Comparison of ENCODE assay signal across 21 cellular contexts in genomic region chr15:77468896-77469295, GRCh38. TPM values are rescaled to one million over a fixed set of nuclear protein-coding genes. Genes with fewer than 3 reads are reported as not detected.
DNase-seq lines count a peak whose midpoint lies in the region; ATAC-seq, FAIRE-seq and TF ChIP-seq lines count a peak whose summit lies in the region.
"Had no signal": no experiment of that assay in that cellular context is flagged by ENCODE, and none has a peak within 500 bp of the region (broad histone marks: within the 10 kb centered on the region; RNA-seq: fewer than 3 reads in every experiment).

No MANE protein-coding gene starts in this region.

- H3K27me3 Mint-ChIP-seq in Calu3 (ENCODE audit: unreplicated experiment) (no peaks in the 10 kb centered on the region), GM23338 (ENCODE audit: insufficient read depth, low read depth, poor library complexity) (no peaks in the 10 kb centered on the region), glutamatergic neuron (ENCODE audit: unreplicated experiment) (peaks cover 4% of the 10 kb centered on the region)
- H3K27me3 Mint-ChIP-seq: B cell, IgD-negative memory B cell had no signal

- H3K4me1 ChIP-seq in GM23338 (ENCODE audit: insufficient read depth), result peaks cover 29% of the 10 kb centered on the region
- H3K4me1 ChIP-seq in K562 (replicated peaks in 1 of 2; ENCODE audit: control insufficient read depth in 2 of 2, insufficient read depth in 2 of 2, low read length in 2 of 2), result no peaks in the 10 kb centered on the region
- H3K4me1 ChIP-seq: BLaER1 treated with 17β-estradiol and CSF1 and Interleukin-3, amounts not matched to agents 10 nM and 100 nM had no signal

- peak overlapping the region; percentile 52 for H3K4me2 ChIP-seq in GM23338
- no peak overlapping the region for H3K4me2 ChIP-seq in K562 (ENCODE audit: insufficient read depth, low read length)
- H3K4me2 ChIP-seq: BLaER1 treated with 17β-estradiol and CSF1 and Interleukin-3, amounts not matched to agents 10 nM and 100 nM had no signal

- peaks cover 52% of the 10 kb centered on the region for H3K36me3 Mint-ChIP-seq in Calu3 (ENCODE audit: insufficient read depth, unreplicated experiment)
- H3K36me3 Mint-ChIP-seq in GM23338 (ENCODE audit: low read depth), result peaks cover 32% of the 10 kb centered on the region; the same call in 2 of the 3 replicates
- H3K36me3 Mint-ChIP-seq in glutamatergic neuron (ENCODE audit: unreplicated experiment), result no peaks in the 10 kb centered on the region

- no TSS peak for BruUV-seq in Calu3 (replicated peaks; lab: Mats Ljungman, UMichigan)
- BruUV-seq in K562 (replicated peaks; lab: Mats Ljungman, UMichigan), result no TSS peak

- H3K4me3 ChIP-seq in GM23338 (no peak overlapping the region), K562 (no peak overlapping the region)
- H3K4me3 ChIP-seq: BLaER1 treated with 17β-estradiol and CSF1 and Interleukin-3, amounts not matched to agents 10 nM and 100 nM; GM12878 had no signal

- CTCF ChIA-PET in Calu3 (lab: Charles Lee), result no interaction called here
- CTCF ChIA-PET in K562 (lab: Yijun Ruan, JAX; ENCODE audit: low intra/inter-chr PET ratio), result interaction anchor here (0.6 kb wide), 1 partner anchor 55 kb away, joined by 5 read pairs; no protein-coding TSS in a partner anchor

- 67% methylated on average over 3 of the region's 3 CpGs for WGBS in K562 (ENCODE audit: insufficient coverage, low coverage, missing lambda C conversion rate)

- 0 out of 2 replicates have a peak, but pooled peaks cover 5% of the 10 kb centered on the region for H3F3A ChIP-seq in GM23338 (replicated peaks; ENCODE audit: low read depth)

- no peak for TF ChIP-seq RAD21 in K562 (CRISPR knock-in tag; conservative IDR thresholded peaks at IDR 0.05 in 1 of 2, IDR thresholded peaks at IDR 0.05 in 1 of 2)

- no peaks in the 10 kb centered on the region for H3K9me3 Mint-ChIP-seq in Calu3 (ENCODE audit: low read depth, unreplicated experiment)
- no peaks in the 10 kb centered on the region; the same call in 2 of the 3 replicates for H3K9me3 Mint-ChIP-seq in GM23338
- H3K9me3 Mint-ChIP-seq in glutamatergic neuron (ENCODE audit: unreplicated experiment), result no peaks in the 10 kb centered on the region
- H3K9me3 Mint-ChIP-seq: CD8-positive, alpha-beta T cell; HFFc6; IgD-negative memory B cell had no signal

- no peaks in the 10 kb centered on the region for H4K20me1 ChIP-seq in GM23338 (replicated peaks; ENCODE audit: insufficient read depth)
- no peaks in the 10 kb centered on the region for H4K20me1 ChIP-seq in K562 (replicated peaks; ENCODE audit: control insufficient read depth, insufficient read depth, low read length)

- H3K9ac ChIP-seq in K562 (ENCODE audit: insufficient read depth in 1 of 2, low read depth in 2 of 2, low read length in 2 of 2), result no peak overlapping the region
- H3K9ac ChIP-seq: BLaER1 treated with 17β-estradiol and CSF1 and Interleukin-3, amounts not matched to agents 10 nM and 100 nM had no signal

- no peak for TF ChIP-seq CTCF in Calu3 (IDR thresholded peaks at IDR 0.05; ENCODE audit: unreplicated experiment)
- no peak for TF ChIP-seq CTCF in GM23338 (conservative IDR thresholded peaks at IDR 0.05; ENCODE audit: low read depth in 2 of 2)
- TF ChIP-seq CTCF in K562 (IDR thresholded peaks at IDR 0.05 in 2 of 3, conservative IDR thresholded peaks at IDR 0.05 in 1 of 3; ENCODE audit: insufficient read depth in 2 of 3, low read depth in 1 of 3, low read length in 3 of 3), result no peak
- no peak for TF ChIP-seq CTCF in glutamatergic neuron (IDR thresholded peaks at IDR 0.05; ENCODE audit: partially characterized antibody, unreplicated experiment)

- no peaks in the 10 kb centered on the region for H3K27me3 ChIP-seq in GM23338 (ENCODE audit: insufficient read depth)
- no peaks in the 10 kb centered on the region for H3K27me3 ChIP-seq in K562 (ENCODE audit: control insufficient read depth in 2 of 2, insufficient read depth in 2 of 2, low read length in 2 of 2)
- H3K27me3 ChIP-seq: BLaER1 treated with 17β-estradiol and CSF1 and Interleukin-3, amounts not matched to agents 10 nM and 100 nM had no signal

- POLR2A ChIA-PET in K562 (lab: Yijun Ruan, JAX), result no interaction called here

- peaks cover 28% of the 10 kb centered on the region for H3K4me1 Mint-ChIP-seq in Calu3 (ENCODE audit: low read depth, unreplicated experiment)
- peaks cover 26% of the 10 kb centered on the region for H3K4me1 Mint-ChIP-seq in GM23338
- peaks cover 46% of the 10 kb centered on the region for H3K4me1 Mint-ChIP-seq in glutamatergic neuron (ENCODE audit: low read depth, unreplicated experiment)
- H3K4me1 Mint-ChIP-seq: B cell had no signal

- no peaks in the 10 kb centered on the region for H3K9me3 ChIP-seq in K562 (replicated peaks; ENCODE audit: control insufficient read depth, insufficient read depth, low read depth, low read length)
- H3K9me3 ChIP-seq: BLaER1 treated with 17β-estradiol and CSF1 and Interleukin-3, amounts not matched to agents 10 nM and 100 nM had no signal

- no peaks in the 10 kb centered on the region for H3K9me1 ChIP-seq in K562 (ENCODE audit: control insufficient read depth, insufficient read depth, low read length)

- H3K27ac Mint-ChIP-seq in Calu3 (ENCODE audit: unreplicated experiment), result peak overlapping the region; percentile 24
- peak overlapping the region; percentile 63 for H3K27ac Mint-ChIP-seq in GM23338
- H3K27ac Mint-ChIP-seq in glutamatergic neuron (ENCODE audit: unreplicated experiment), result peak overlapping the region; percentile 95
- H3K27ac Mint-ChIP-seq: B cell; CD8-positive, alpha-beta T cell; HFFc6 had no signal

- intact Hi-C loops in Calu3 (cut with micrococcal nuclease; ENCODE audit: unreplicated experiment), result no loop called here
- intact Hi-C loops in K562 (cut with micrococcal nuclease), result no loop called here

- no peak for FAIRE-seq in K562 (lab: Jason Lieb, UNC)
- FAIRE-seq: GM12878, GM19239, HTR-8/SVneo had no signal

- no peak overlapping the region for H2AFZ ChIP-seq in GM23338
- no peak overlapping the region for H2AFZ ChIP-seq in K562 (ENCODE audit: low read depth, low read length)

- peak overlapping the region; percentile 10; the same call in 1 of the 2 replicates for H3K27ac ChIP-seq in GM23338 (ENCODE audit: low read depth)
- no peak overlapping the region for H3K27ac ChIP-seq in K562 (ENCODE audit: extremely low read depth, low read depth, low read length)
- H3K27ac ChIP-seq: BLaER1 treated with 17β-estradiol and CSF1 and Interleukin-3, amounts not matched to agents 10 nM and 100 nM had no signal

- in situ Hi-C loops in K562 (cut with MboI), result no loop called here

- no peaks in the 10 kb centered on the region for H3K9me2 ChIP-seq in GM23338 (ENCODE audit: insufficient read depth)

- H3K36me3 ChIP-seq in GM23338 (ENCODE audit: insufficient read depth) (peaks cover 5% of the 10 kb centered on the region; the same call in 1 of the 2 replicates), K562 (ENCODE audit: control insufficient read depth, insufficient read depth, low read length) (peaks cover 77% of the 10 kb centered on the region)

- no peak for TF ChIP-seq POLR2A in K562 (conservative IDR thresholded peaks at IDR 0.05)

- DNase-seq in Calu3 (peak; percentile 44), GM23338 (ENCODE audit: low spot score) (no peak), K562 (ENCODE audit: extremely low read depth in 1 of 4, low spot score in 3 of 4) (no peak), glutamatergic neuron (no peak), T1000 (lab: John Stamatoyannopoulos, UW) (no peak)
- DNase-seq in stimulated activated CD4-positive, alpha-beta T cell treated with anti-CD3 and anti-CD28 coated beads, Interleukin-4, amount 100 ng/mL, for 1 hour, result no peak
- DNase-seq: CD8-positive, alpha-beta T cell; DMS 273 treated with DMSO at 0.1 percent for 48 hours; DMS53; DND-41; EL; HFFc6; KG1 had no signal

- no peaks in the 10 kb centered on the region for H3K79me2 ChIP-seq in GM23338 (replicated peaks; ENCODE audit: insufficient read depth)
- H3K79me2 ChIP-seq in K562 (ENCODE audit: control insufficient read depth, insufficient read depth, low read length), result no peaks in the 10 kb centered on the region

- ATAC-seq in GM23338, result peak; percentile 30; the same call in 1 of the 3 replicates
- ATAC-seq in K562, result no peak
- no peak for ATAC-seq in GM21576 (IDR thresholded peaks at IDR 0.05; ENCODE audit: unreplicated experiment)
- ATAC-seq: CD8-positive, alpha-beta T cell; GM12878; HCT116 had no signal

- H3K4me3 Mint-ChIP-seq in Calu3 (ENCODE audit: low read depth, unreplicated experiment) (peak overlapping the region; percentile 24), GM23338 (peak overlapping the region; percentile 13; the same call in 1 of the 3 replicates), glutamatergic neuron (ENCODE audit: unreplicated experiment) (no peak overlapping the region)
- H3K4me3 Mint-ChIP-seq: B cell; CD8-positive, alpha-beta T cell; HFFc6; IgD-negative memory B cell had no signal

- no peak for TF ChIP-seq EP300 in K562 (IDR thresholded peaks at IDR 0.05; ENCODE audit: low read length)

RNA-seq across cellular contexts. Expression of gene HMG20A, which starts 48.2 kb away (rescaled TPM):
- total RNA-seq in Calu3 (2022) (61.7 and 65.1 TPM in 2 replicates), K562 (2014; rRNA removed) (31.8 and 31.9 TPM in 2 replicates), K562 (2014; rRNA removed; fragmentation: Illumina TruSeq; extraction: Trizol) (38.9 and 45.5 TPM in 2 replicates), K562 (2015; rRNA removed; fragmentation: Illumina TruSeq; extraction: Trizol) (31.6 and 34.7 TPM in 2 replicates), K562 (2021) (32.9 and 42.5 TPM in 2 replicates), glutamatergic neuron (ENCODE audit: unreplicated experiment) (62.1 TPM)
- total RNA-seq in GM23338 (2014; rRNA removed; shearing (Covaris generic)), result 49.3 and 57.8 TPM in 2 replicates
- polyA plus RNA-seq in GM23338 (2016; fragmentation: Nextera tagmentation; extraction: Ambion mirVana) (12.2 and 17.8 TPM in 2 replicates), K562 (2011; rRNA removed) (61.3 and 68.1 TPM in 2 replicates), K562 (2014; fragmentation: Illumina TruSeq; extraction: Trizol) (54.9 and 61.0 TPM in 2 replicates), K562 (2014; fragmentation: Nextera tagmentation; extraction: Ambion mirVana) (10 to 100 TPM; 25.0 to 42.0 TPM), K562 (2014; rRNA removed) (30.3 and 34.3 TPM in 2 replicates)
- 42.4 and 74.4 TPM in 2 replicates for total RNA-seq in K562 (2011; cell fraction: chromatin; rRNA removed; ENCODE audit: low replicate concordance)
- 25.0 and 27.0 TPM in 2 replicates for total RNA-seq in K562 (2011; cell fraction: nucleolus; rRNA removed)
- 43.0 and 73.1 TPM in 2 replicates for total RNA-seq in K562 (2011; cell fraction: nucleoplasm; rRNA removed)
- 39.1 and 57.2 TPM in 2 replicates for polyA plus RNA-seq in K562 (2011; cell fraction: cytosol; rRNA removed)
- polyA plus RNA-seq in K562 (2011; cell fraction: nucleus; rRNA removed), result 35.2 and 41.2 TPM in 2 replicates
- polyA plus RNA-seq in K562 (2012), result 26.1 and 27.5 TPM in 2 replicates
- 89.8 and 102 TPM in 2 replicates for polyA minus RNA-seq in K562 (2011; rRNA and poly(A)+ RNA removed)
- polyA minus RNA-seq in K562 (2011; cell fraction: cytosol; rRNA and poly(A)+ RNA removed), result 33.9 and 45.7 TPM in 2 replicates
- polyA minus RNA-seq in K562 (2011; cell fraction: nucleus; rRNA and poly(A)+ RNA removed), result 23.6 and 36.2 TPM in 2 replicates

RNA-seq across cellular contexts. Expression of gene PEAK1, which starts 49.0 kb away (rescaled TPM):
- total RNA-seq in Calu3 (2022) (51.7 and 54.3 TPM in 2 replicates), K562 (2014; rRNA removed) (10.8 and 11.8 TPM in 2 replicates), K562 (2014; rRNA removed; fragmentation: Illumina TruSeq; extraction: Trizol) (15.9 and 16.7 TPM in 2 replicates), K562 (2015; rRNA removed; fragmentation: Illumina TruSeq; extraction: Trizol) (12.9 and 16.3 TPM in 2 replicates), K562 (2021) (21.6 and 22.4 TPM in 2 replicates), glutamatergic neuron (ENCODE audit: unreplicated experiment) (110 TPM)
- total RNA-seq in GM23338 (2014; rRNA removed; shearing (Covaris generic)), result 22.8 and 34.1 TPM in 2 replicates
- polyA plus RNA-seq in GM23338 (2016; fragmentation: Nextera tagmentation; extraction: Ambion mirVana) (5.6 and 7.8 TPM in 2 replicates), K562 (2011; rRNA removed) (10.7 and 13.3 TPM in 2 replicates), K562 (2014; fragmentation: Illumina TruSeq; extraction: Trizol) (12.4 and 14.9 TPM in 2 replicates), K562 (2014; fragmentation: Nextera tagmentation; extraction: Ambion mirVana) (1 to 10 TPM in 1 of 2 experiments, under 1 TPM in 1; 0.99 to 1.4 TPM), K562 (2014; rRNA removed) (6.9 and 9.2 TPM in 2 replicates)
- total RNA-seq in K562 (2011; cell fraction: chromatin; rRNA removed; ENCODE audit: low replicate concordance), result 20.6 and 63.9 TPM in 2 replicates
- 14.5 and 18.3 TPM in 2 replicates for total RNA-seq in K562 (2011; cell fraction: nucleolus; rRNA removed)
- 21.4 and 26.1 TPM in 2 replicates for total RNA-seq in K562 (2011; cell fraction: nucleoplasm; rRNA removed)
- 5.1 and 7.8 TPM in 2 replicates for polyA plus RNA-seq in K562 (2011; cell fraction: cytosol; rRNA removed)
- 16.4 and 24.9 TPM in 2 replicates for polyA plus RNA-seq in K562 (2011; cell fraction: nucleus; rRNA removed)
- polyA plus RNA-seq in K562 (2012), result 9.7 and 10.6 TPM in 2 replicates
- 23.6 and 26.8 TPM in 2 replicates for polyA minus RNA-seq in K562 (2011; rRNA and poly(A)+ RNA removed)
- polyA minus RNA-seq in K562 (2011; cell fraction: cytosol; rRNA and poly(A)+ RNA removed), result 15.6 and 16.8 TPM in 2 replicates
- 18.3 and 24.5 TPM in 2 replicates for polyA minus RNA-seq in K562 (2011; cell fraction: nucleus; rRNA and poly(A)+ RNA removed)

Comparison
In these comparisons a context has a peak if more than half of its experiments do, and no peak if none do; other contexts are left out.
1. H3K27ac Mint-ChIP-seq: peak in every context shown above with its lines; median percentile 95 in glutamatergic neuron; 63 in GM23338; 24 in Calu3.